ENCODE assay signal across 1 cellular context in genomic region chr6:27479319-27480182, GRCh38.
TF ChIP-seq lines count a peak whose summit lies in the region.

No MANE protein-coding gene starts in this region.

TF ChIP-seq in GM23338, 12 proteins besides CTCF, POLR2A, EP300 and RAD21 (continued from another document):
- TF ChIP-seq ETS1 (IDR thresholded peaks at IDR 0.05) (peak; percentile 16; the same call in 1 of the 2 replicates), EZH2phosphoT487 (IDR thresholded peaks at IDR 0.05; ENCODE audit: unreplicated experiment) (no peak)
